ENCODE assay signal across 8 cellular contexts in the genomic region with DNA sequence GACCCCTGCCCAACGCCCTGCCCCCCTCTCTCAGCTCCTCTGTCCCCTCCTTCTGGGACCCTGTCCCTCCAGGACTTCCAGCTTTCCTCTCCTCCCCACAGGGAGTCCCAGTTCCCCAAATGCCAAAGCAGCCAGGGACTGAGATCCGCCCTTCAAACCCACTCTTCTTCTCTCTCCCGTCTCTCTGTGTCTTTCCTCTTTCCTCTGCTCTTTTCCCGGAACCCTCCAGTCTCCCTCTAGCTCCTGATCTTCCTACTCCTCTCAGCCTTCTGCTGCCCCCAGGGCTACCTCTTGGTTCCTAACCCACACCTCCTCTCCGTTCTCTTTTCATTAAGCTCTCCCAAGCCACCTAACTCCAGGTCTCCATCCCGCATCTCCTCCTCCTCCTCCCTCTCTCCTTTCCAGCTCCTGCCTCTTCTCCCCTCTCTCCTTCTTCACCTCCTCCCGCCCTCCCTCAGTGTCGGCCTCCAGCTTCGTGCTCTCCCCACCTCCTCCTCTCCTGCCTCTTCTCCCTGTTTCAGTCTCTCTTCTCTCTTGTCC. TPM values are rescaled to one million over a fixed set of nuclear protein-coding genes. Genes with fewer than 3 reads are reported as not detected.
DNase-seq lines count a peak whose midpoint lies in the region; ATAC-seq and TF ChIP-seq lines count a peak whose summit lies in the region.

A gene (minus strand): TSS at position 536 of the 540 bp plus-strand sequence. CDS start 555 bp downstream, outside the sequence.

- H3K4me1 Mint-ChIP-seq in nephron, result peaks cover 32% of the 10 kb centered on the region

- no peaks in the 10 kb centered on the region for H3K9me3 ChIP-seq in SJCRH30 (replicated peaks)

- H3K36me3 ChIP-seq in SJCRH30, result no peaks in the 10 kb centered on the region

- peak within 1 kb of the TSS; percentile 90 to 92 (median 90) for H3K4me3 Mint-ChIP-seq in nephron

- TF ChIP-seq CTCF in nephron (IDR thresholded peaks at IDR 0.05; ENCODE audit: unreplicated experiment in 3 of 3), result no peak

- peak within 1 kb of the TSS; percentile 38 for H3K27ac ChIP-seq in SJCRH30

- no peaks in the 10 kb centered on the region for H3K36me3 Mint-ChIP-seq in nephron (ENCODE audit: low read depth)

- ATAC-seq in esophagus mucosa (peak; percentile 22), HG03378 (IDR thresholded peaks at IDR 0.05; ENCODE audit: unreplicated experiment) (no peak), GM21526 (IDR thresholded peaks at IDR 0.05; ENCODE audit: low FRiP score, unreplicated experiment) (no peak)

- no peaks in the 10 kb centered on the region for H3K27me3 ChIP-seq in SJCRH30

- H3K9me3 Mint-ChIP-seq in nephron, result no peaks in the 10 kb centered on the region

- H3K27ac Mint-ChIP-seq in nephron, result peak within 1 kb of the TSS; percentile 91 to 98 (median 96)

- peak; percentile 26 for DNase-seq in NCI-H2107 treated with DMSO at 0.1 percent for 48 hours (lab: John Stamatoyannopoulos, UW; ENCODE audit: unreplicated experiment)
- no peak for DNase-seq in NCI-H2107 (lab: John Stamatoyannopoulos, UW)
- DNase-seq in SJCRH30, result peak in 1 of 2 experiments; percentile 62
- no peak for DNase-seq in T-helper 9 cell

- H3K4me1 ChIP-seq in SJCRH30, result peaks cover 18% of the 10 kb centered on the region

- H3K4me3 ChIP-seq in SJCRH30, result peak within 1 kb of the TSS; percentile 55

- H3K27me3 Mint-ChIP-seq in nephron (ENCODE audit: low read depth), result no peaks in the 10 kb centered on the region

RNA-seq across cellular contexts. Expression of the gene that starts here (rescaled TPM):
- total RNA-seq in SJCRH30 (2014; rRNA removed; shearing (Covaris generic)), result 10.7 and 11.8 TPM in 2 replicates
- total RNA-seq in esophagus mucosa, result 3.1 TPM
